Comparison of ENCODE assay signal across 8 cellular contexts in the genomic region with DNA sequence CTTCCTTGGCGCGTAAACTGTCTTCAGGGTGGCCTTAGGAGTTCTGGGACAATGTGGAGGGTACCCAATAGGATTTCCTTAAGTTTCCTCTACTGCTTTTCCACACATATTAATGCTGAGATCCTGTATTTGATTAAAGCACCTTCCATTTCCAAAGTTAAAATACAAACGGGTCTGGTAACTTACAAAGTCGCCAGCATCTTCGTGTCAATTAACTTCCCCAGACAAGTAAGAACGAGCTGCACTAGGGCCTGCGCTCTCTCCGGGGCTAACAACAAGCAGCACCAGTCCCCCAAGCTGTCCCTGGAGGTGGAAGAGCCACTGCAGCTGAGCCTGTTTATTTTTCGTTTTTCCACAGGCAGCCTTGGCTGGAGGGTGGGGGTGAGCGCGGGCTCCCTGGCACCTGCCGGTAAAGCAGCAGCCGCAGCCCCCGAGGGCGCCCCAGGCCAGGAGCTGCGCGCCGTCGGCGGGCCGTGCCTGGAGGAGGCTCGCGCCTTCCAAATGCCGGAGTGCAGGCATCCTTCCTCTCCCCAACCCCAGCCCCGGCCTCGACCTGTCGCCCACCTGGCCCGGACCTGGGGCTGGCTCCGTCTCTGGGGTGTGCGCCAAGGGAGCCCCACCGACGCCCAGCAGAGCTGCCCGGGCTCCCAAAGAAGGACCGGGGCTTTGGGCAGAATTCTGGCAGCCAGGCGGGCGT.
DNase-seq lines count a peak whose midpoint lies in the region; ATAC-seq and TF ChIP-seq lines count a peak whose summit lies in the region.
"Had no signal": no experiment of that assay in that cellular context is flagged by ENCODE, and none has a peak within 500 bp of the region (broad histone marks: within the 10 kb centered on the region; RNA-seq: fewer than 3 reads in every experiment).

No MANE protein-coding gene starts in this region.

- in situ Hi-C loops in gastrocnemius medialis (cut with MboI; ENCODE audit: low sequenced_read_pairs in 4 of 4), result no loop called here

- peaks cover 0 to 5% of the 10 kb centered on the region in 2 donors for H3K4me1 ChIP-seq in gastrocnemius medialis
- H3K4me1 ChIP-seq: SJCRH30 had no signal

- H3K36me3 ChIP-seq in MG63 (no peaks in the 10 kb centered on the region), gastrocnemius medialis (no peaks in the 10 kb centered on the region)
- H3K36me3 ChIP-seq: SJCRH30 had no signal

- no peak for TF ChIP-seq CTCF in gastrocnemius medialis (IDR thresholded peaks at IDR 0.05 in 4 of 5, conservative IDR thresholded peaks at IDR 0.05 in 1 of 5)

- peaks cover 17% of the 10 kb centered on the region for H3K27me3 ChIP-seq in MG63
- H3K27me3 ChIP-seq in gastrocnemius medialis, result peaks cover 44 to 45% (median 45%) of the 10 kb centered on the region in 3 donors
- H3K27me3 ChIP-seq: SJCRH30 had no signal

- H3K9me3 ChIP-seq in MG63 (no peaks in the 10 kb centered on the region), gastrocnemius medialis (no peaks in the 10 kb centered on the region)
- H3K9me3 ChIP-seq: SJCRH30 had no signal

- no peak overlapping the region for H3K27ac ChIP-seq in gastrocnemius medialis
- H3K27ac ChIP-seq: SJCRH30 had no signal

- H3K4me3 ChIP-seq in MG63 (peak overlapping the region; percentile 20; the same call in 1 of the 2 replicates), gastrocnemius medialis (peak overlapping the region; percentile 22 to 51 (median 36))
- H3K4me3 ChIP-seq: SJCRH30 had no signal

- DNase-seq in MG63, result no peak
- DNase-seq in glomerular visceral epithelial cell (ENCODE audit: extremely low spot score), result peak; percentile 28
- DNase-seq in gastrocnemius medialis, result no peak
- no peak for DNase-seq in nucleus accumbens (lab: John Stamatoyannopoulos, UW)
- no peak for DNase-seq in pons (ENCODE audit: low spot score)

- ATAC-seq in GM18517 (IDR thresholded peaks at IDR 0.05; ENCODE audit: unreplicated experiment) (peak; percentile 20), GM21737 (IDR thresholded peaks at IDR 0.05; ENCODE audit: unreplicated experiment) (peak; percentile 30), gastrocnemius medialis (no peak)

- TF ChIP-seq POLR2A in gastrocnemius medialis (IDR thresholded peaks at IDR 0.05), result no peak

- intact Hi-C loops in gastrocnemius medialis (cut with DNase I; ENCODE audit: low total_unique reads), result no loop called here

Comparison
In these comparisons a context has a peak if more than half of its experiments do, and no peak if none do; other contexts are left out.
1. ATAC-seq: peak in GM18517 (single experiment) and GM21737 (single experiment); none in gastrocnemius medialis (0 of 2).